ENCODE assay signal across 30 cellular contexts in the genomic region with DNA sequence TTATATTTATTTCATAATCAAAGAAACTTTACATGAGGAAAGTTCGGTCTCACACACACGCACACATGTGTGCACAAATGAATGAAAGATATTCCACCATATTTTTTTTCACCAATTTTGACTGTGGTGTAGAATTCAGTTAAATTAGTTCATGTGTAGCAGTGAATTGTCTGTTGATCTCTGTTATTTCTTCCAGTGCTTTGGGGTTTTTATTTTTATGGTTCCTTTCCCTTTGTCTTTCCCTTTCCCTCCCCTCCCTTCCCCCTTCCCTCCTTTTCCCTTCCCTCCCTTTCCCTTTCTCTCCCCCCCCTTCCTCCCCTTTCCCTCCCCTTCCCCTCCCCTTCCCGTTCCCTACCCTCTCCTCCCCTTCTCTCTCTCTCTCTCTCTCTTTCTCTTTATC. TPM values are rescaled to one million over a fixed set of nuclear protein-coding genes. Genes with fewer than 3 reads are reported as not detected.
DNase-seq lines count a peak whose midpoint lies in the region; ATAC-seq, FAIRE-seq and TF ChIP-seq lines count a peak whose summit lies in the region.
"Had no signal": no experiment of that assay in that cellular context is flagged by ENCODE, and none has a peak within 500 bp of the region (broad histone marks: within the 10 kb centered on the region; RNA-seq: fewer than 3 reads in every experiment).

No MANE protein-coding gene starts in this region.

- no peaks in the 10 kb centered on the region for H3K79me2 ChIP-seq in HepG2 (ENCODE audit: insufficient read depth, low read length)
- H3K79me2 ChIP-seq in K562 (ENCODE audit: control insufficient read depth, insufficient read depth, low read length): no peaks in the 10 kb centered on the region

- no peaks in the 10 kb centered on the region for H3K9me3 ChIP-seq in left ventricle myocardium inferior (replicated peaks)
- no peaks in the 10 kb centered on the region for H3K9me3 ChIP-seq in HepG2 (ENCODE audit: low read length)
- H3K9me3 ChIP-seq in right lobe of liver: no peaks in the 10 kb centered on the region
- H3K9me3 ChIP-seq in K562 (replicated peaks; ENCODE audit: control insufficient read depth, insufficient read depth, low read depth, low read length): no peaks in the 10 kb centered on the region
- H3K9me3 ChIP-seq: A549, BE2C, BLaER1 had no signal

- TF ChIP-seq EP300 in HepG2 (IDR thresholded peaks at IDR 0.05; ENCODE audit: low read depth in 2 of 2, low read length in 2 of 2) (no peak), HepG2 (CRISPR knock-in tag; IDR thresholded peaks at IDR 0.05; ENCODE audit: borderline replicate concordance) (no peak), K562 (IDR thresholded peaks at IDR 0.05; ENCODE audit: low read length) (no peak)

- in situ Hi-C loops in HepG2 (cut with HindIII; ENCODE audit: extremely low pct_ligation_motif_present, low pct_unique_long_range_greater_than_20kb) (no loop called here), K562 (cut with MboI) (no loop called here)

- FAIRE-seq in HepG2 (lab: Jason Lieb, UNC) (no peak), K562 (lab: Jason Lieb, UNC) (no peak)
- FAIRE-seq: A549, GM12878, GM12892, GM18507 had no signal

- H3K36me3 ChIP-seq in left ventricle myocardium inferior (no peaks in the 10 kb centered on the region), HepG2 (replicated peaks in 1 of 2; ENCODE audit: control insufficient read depth in 1 of 2, insufficient read depth in 2 of 2, low read length in 2 of 2) (no peaks in the 10 kb centered on the region), right lobe of liver (no peaks in the 10 kb centered on the region), K562 (ENCODE audit: control insufficient read depth, insufficient read depth, low read length) (no peaks in the 10 kb centered on the region)
- H3K36me3 ChIP-seq: BE2C, BLaER1 had no signal

- H3K9ac ChIP-seq in HepG2 (ENCODE audit: insufficient read depth, low read depth, low read length) (no peak overlapping the region), K562 (ENCODE audit: insufficient read depth in 1 of 2, low read depth in 2 of 2, low read length in 2 of 2) (no peak overlapping the region)
- H3K9ac ChIP-seq: BLaER1 had no signal

- intact Hi-C loops in left ventricle myocardium inferior (cut with micrococcal nuclease): no loop called here
- intact Hi-C loops in cardiac septum (cut with DNase I): no loop called here
- intact Hi-C loops in HepG2 (cut with micrococcal nuclease; ENCODE audit: unreplicated experiment): no loop called here
- intact Hi-C loops in right lobe of liver (cut with DNase I): no loop called here
- intact Hi-C loops in K562 (cut with micrococcal nuclease): no loop called here

- TF ChIP-seq RAD21 in HepG2 (CRISPR knock-in tag; IDR thresholded peaks at IDR 0.05) (no peak), K562 (CRISPR knock-in tag; conservative IDR thresholded peaks at IDR 0.05 in 1 of 2, IDR thresholded peaks at IDR 0.05 in 1 of 2) (no peak)

- no peak for TF ChIP-seq POLR2A in HepG2 (IDR thresholded peaks at IDR 0.05; ENCODE audit: insufficient read depth in 1 of 2, low read depth in 2 of 2, low read length in 2 of 2)
- TF ChIP-seq POLR2A in right lobe of liver (IDR thresholded peaks at IDR 0.05): no peak
- no peak for TF ChIP-seq POLR2A in K562 (conservative IDR thresholded peaks at IDR 0.05)

- 32% methylated on average over 3 of the region's 3 CpGs for WGBS in HepG2 (ENCODE audit: low lambda C conversion rate)
- WGBS in right lobe of liver (ENCODE audit: insufficient coverage, low coverage, low lambda C conversion rate, missing lambda C conversion rate): 48% methylated on average over 3 of the region's 3 CpGs
- WGBS in K562 (ENCODE audit: insufficient coverage, low coverage, missing lambda C conversion rate): 0% methylated on average over 2 of the region's 3 CpGs

- DNase-seq in left ventricle myocardium inferior (no peak), cardiac septum (ENCODE audit: low spot score) (no peak), HepG2 (ENCODE audit: low spot score) (no peak), right lobe of liver (no peak), K562 (ENCODE audit: extremely low read depth in 1 of 4, low spot score in 3 of 4) (no peak), Ammon's horn (ENCODE audit: low spot score) (no peak)
- DNase-seq: AML-193; BE2C; C1 segment of cervical spinal cord; CD4-positive, alpha-beta memory T cell; CD4-positive, CD25-positive, alpha-beta regulatory T cell; CD8-positive, alpha-beta memory T cell; COR-L47; DMS 273 treated with DMSO at 0.1 percent for 48 hours; DMS153; DMS53; DMS79; DND-41; EL; GDM1 had no signal

- no peaks in the 10 kb centered on the region for H4K20me1 ChIP-seq in HepG2 (ENCODE audit: insufficient read depth, low read length)
- H4K20me1 ChIP-seq in K562 (replicated peaks; ENCODE audit: control insufficient read depth, insufficient read depth, low read length): no peaks in the 10 kb centered on the region
- H4K20me1 ChIP-seq: BLaER1 had no signal

- H3K4me3 ChIP-seq in left ventricle myocardium inferior: peak overlapping the region; percentile 77
- H3K4me3 ChIP-seq in HepG2 (replicated peaks in 1 of 3; ENCODE audit: insufficient read depth in 1 of 3, low read depth in 2 of 3, low read length in 3 of 3): no peak overlapping the region
- no peak overlapping the region for H3K4me3 ChIP-seq in right lobe of liver
- no peak overlapping the region for H3K4me3 ChIP-seq in K562
- H3K4me3 ChIP-seq: A549, BLaER1, GM12878 had no signal

- no peaks in the 10 kb centered on the region for H3K9me1 ChIP-seq in K562 (ENCODE audit: control insufficient read depth, insufficient read depth, low read length)

- H3K27ac ChIP-seq in left ventricle myocardium inferior (replicated peaks) (peak overlapping the region; percentile 99), HepG2 (ENCODE audit: extremely low read length, insufficient read depth, low read length) (no peak overlapping the region), right lobe of liver (no peak overlapping the region), K562 (ENCODE audit: extremely low read depth, low read depth, low read length) (no peak overlapping the region)
- H3K27ac ChIP-seq: 22Rv1, A549, BLaER1 had no signal

- TF ChIP-seq CTCF in left ventricle myocardium inferior (IDR thresholded peaks at IDR 0.05; ENCODE audit: borderline replicate concordance): no peak
- no peak for TF ChIP-seq CTCF in HepG2 (CRISPR knock-in tag; IDR thresholded peaks at IDR 0.05)
- TF ChIP-seq CTCF in right lobe of liver (IDR thresholded peaks at IDR 0.05): no peak
- TF ChIP-seq CTCF in K562 (IDR thresholded peaks at IDR 0.05 in 2 of 3, conservative IDR thresholded peaks at IDR 0.05 in 1 of 3; ENCODE audit: insufficient read depth in 2 of 3, low read depth in 1 of 3, low read length in 3 of 3): no peak

- ATAC-seq in HepG2 (no peak), right lobe of liver (no peak), K562 (no peak)
- ATAC-seq: A549, GM12878 had no signal

- CTCF ChIA-PET in HepG2 (lab: Yijun Ruan, JAX; ENCODE audit: low intra/inter-chr PET ratio, low total read pairs): no interaction called here
- CTCF ChIA-PET in K562 (lab: Yijun Ruan, JAX; ENCODE audit: low intra/inter-chr PET ratio): no interaction called here

- POLR2A ChIA-PET in HepG2 (lab: Yijun Ruan, JAX): no interaction called here
- POLR2A ChIA-PET in K562 (lab: Yijun Ruan, JAX): no interaction called here

- H2AFZ ChIP-seq in HepG2 (ENCODE audit: low read length) (no peak overlapping the region), K562 (ENCODE audit: low read depth, low read length) (no peak overlapping the region)

- H3K27me3 ChIP-seq in left ventricle myocardium inferior (ENCODE audit: low read depth) (peaks cover 9% of the 10 kb centered on the region), HepG2 (ENCODE audit: control insufficient read depth in 1 of 2, insufficient read depth in 2 of 2, low read length in 2 of 2) (peaks cover 3 to 59% of the 10 kb centered on the region in 2 experiments; a peak in 4 of 5 replicates), right lobe of liver (no peaks in the 10 kb centered on the region), K562 (ENCODE audit: control insufficient read depth in 2 of 2, insufficient read depth in 2 of 2, low read length in 2 of 2) (peaks cover 2 to 18% of the 10 kb centered on the region in 2 experiments; a peak in 4 of 5 replicates)
- H3K27me3 ChIP-seq: BLaER1 had no signal

- no TSS peak for BruUV-seq in HepG2 (replicated peaks; lab: Mats Ljungman, UMichigan)
- BruUV-seq in K562 (replicated peaks; lab: Mats Ljungman, UMichigan): no TSS peak

- H3K4me2 ChIP-seq in HepG2 (ENCODE audit: low read depth, low read length) (no peak overlapping the region), K562 (ENCODE audit: insufficient read depth, low read length) (no peak overlapping the region)
- H3K4me2 ChIP-seq: A549, BLaER1 had no signal

- H3K4me1 ChIP-seq in left ventricle myocardium inferior (peaks cover 48% of the 10 kb centered on the region), HepG2 (ENCODE audit: insufficient read depth, low read length) (no peaks in the 10 kb centered on the region), right lobe of liver (no peaks in the 10 kb centered on the region), K562 (replicated peaks in 1 of 2; ENCODE audit: control insufficient read depth in 2 of 2, insufficient read depth in 2 of 2, low read length in 2 of 2) (no peaks in the 10 kb centered on the region)
- H3K4me1 ChIP-seq: A549, BE2C, BLaER1 had no signal

RNA-seq across cellular contexts. Expression of a gene that starts 8.9 kb away (rescaled TPM):
- total RNA-seq in left ventricle myocardium inferior (783 TPM), cardiac septum (572 TPM), HepG2 (2016; rRNA removed; fragmentation: Illumina TruSeq; extraction: Trizol) (not detected in 2 replicates), right lobe of liver (under 1 TPM; 0.02 to 0.43 (median 0.16) TPM), K562 (2014; rRNA removed) (0.14 and 0.24 TPM in 2 replicates), K562 (2014; rRNA removed; fragmentation: Illumina TruSeq; extraction: Trizol) (0.26 and 0.33 TPM in 2 replicates), K562 (2015; rRNA removed; fragmentation: Illumina TruSeq; extraction: Trizol) (0.23 and 0.33 TPM in 2 replicates), K562 (2021) (0.13 and 0.18 TPM in 2 replicates)
- total RNA-seq in HepG2 (2016; cell fraction: cytosol; rRNA removed; fragmentation: Illumina TruSeq; extraction: Trizol; ENCODE audit: low read depth): not detected in 2 replicates
- not detected in 2 replicates for total RNA-seq in HepG2 (2016; cell fraction: insoluble cytoplasmic fraction; rRNA removed; fragmentation: Illumina TruSeq; extraction: Trizol)
- not detected in 2 replicates for total RNA-seq in HepG2 (2016; cell fraction: membrane; rRNA removed; fragmentation: Illumina TruSeq; extraction: Trizol)
- not detected in 2 replicates for total RNA-seq in HepG2 (2016; cell fraction: nucleus; rRNA removed; fragmentation: Illumina TruSeq; extraction: Trizol)
- polyA plus RNA-seq in HepG2 (2011; rRNA removed) (not detected in 2 replicates), K562 (2011; rRNA removed) (under 0.01 and 0.07 TPM in 2 replicates), K562 (2014; fragmentation: Illumina TruSeq; extraction: Trizol) (0.13 and 0.17 TPM in 2 replicates), K562 (2014; fragmentation: Nextera tagmentation; extraction: Ambion mirVana) (under 1 TPM; 0.03 to 0.10 TPM), K562 (2014; rRNA removed) (0.42 and 0.47 TPM in 2 replicates)
- not detected in 2 replicates for polyA plus RNA-seq in HepG2 (2011; cell fraction: cytosol; rRNA removed)
- not detected in 2 replicates for polyA plus RNA-seq in HepG2 (2011; cell fraction: nucleus; rRNA removed)
- polyA plus RNA-seq in HepG2 (2012): not detected in 2 replicates
- not detected in 2 replicates for polyA plus RNA-seq in HepG2 (2016; cell fraction: cytosol; fragmentation: Illumina TruSeq; extraction: Trizol; ENCODE audit: low read depth)
- not detected in 2 replicates for polyA plus RNA-seq in HepG2 (2016; cell fraction: insoluble cytoplasmic fraction; fragmentation: Illumina TruSeq; extraction: Trizol; ENCODE audit: low read depth)
- not detected in 2 replicates for polyA plus RNA-seq in HepG2 (2016; cell fraction: membrane; fragmentation: Illumina TruSeq; extraction: Trizol; ENCODE audit: low read depth)
- polyA plus RNA-seq in HepG2 (2016; cell fraction: nucleus; fragmentation: Illumina TruSeq; extraction: Trizol; ENCODE audit: insufficient read depth, low read depth): not detected in 2 replicates
- polyA minus RNA-seq in HepG2 (2011; rRNA and poly(A)+ RNA removed; ENCODE audit: low replicate concordance): 15.8 TPM in 1 of 2 replicates, not detected in the other
- not detected in 2 replicates for polyA minus RNA-seq in HepG2 (2011; cell fraction: cytosol; rRNA and poly(A)+ RNA removed)
- polyA minus RNA-seq in HepG2 (2011; cell fraction: nucleus; rRNA and poly(A)+ RNA removed): not detected in 2 replicates
- 0.14 and 0.69 TPM in 2 replicates for total RNA-seq in K562 (2011; cell fraction: chromatin; rRNA removed; ENCODE audit: low replicate concordance)
- total RNA-seq in K562 (2011; cell fraction: nucleolus; rRNA removed): 0.17 and 0.26 TPM in 2 replicates
- 0.31 and 0.37 TPM in 2 replicates for total RNA-seq in K562 (2011; cell fraction: nucleoplasm; rRNA removed)
- under 0.01 TPM in 2 replicates for polyA plus RNA-seq in K562 (2011; cell fraction: cytosol; rRNA removed)
- polyA plus RNA-seq in K562 (2011; cell fraction: nucleus; rRNA removed): 0.06 TPM in 1 of 2 replicates, not detected in the other
- 0.12 and 0.35 TPM in 2 replicates for polyA plus RNA-seq in K562 (2012)
- polyA minus RNA-seq in K562 (2011; rRNA and poly(A)+ RNA removed): 0.03 and 0.21 TPM in 2 replicates
- not detected in 2 replicates for polyA minus RNA-seq in K562 (2011; cell fraction: cytosol; rRNA and poly(A)+ RNA removed)
- polyA minus RNA-seq in K562 (2011; cell fraction: nucleus; rRNA and poly(A)+ RNA removed): under 0.01 and 0.13 TPM in 2 replicates
- total RNA-seq: CD4-positive, alpha-beta memory T cell; G401; GM12878 had no signal
- polyA plus RNA-seq: CD14-positive monocyte; CD4-positive, alpha-beta memory T cell had no signal

RNA-seq across cellular contexts. Expression of a gene that starts 46.7 kb away (rescaled TPM):
- total RNA-seq in left ventricle myocardium inferior (not detected), cardiac septum (not detected), HepG2 (2016; rRNA removed; fragmentation: Illumina TruSeq; extraction: Trizol) (not detected in 2 replicates), right lobe of liver (not detected), K562 (2014; rRNA removed) (not detected in 2 replicates), K562 (2014; rRNA removed; fragmentation: Illumina TruSeq; extraction: Trizol) (not detected in 2 replicates), K562 (2015; rRNA removed; fragmentation: Illumina TruSeq; extraction: Trizol) (not detected in 2 replicates), K562 (2021) (not detected in 2 replicates)
- not detected in 2 replicates for total RNA-seq in HepG2 (2016; cell fraction: cytosol; rRNA removed; fragmentation: Illumina TruSeq; extraction: Trizol; ENCODE audit: low read depth)
- total RNA-seq in HepG2 (2016; cell fraction: insoluble cytoplasmic fraction; rRNA removed; fragmentation: Illumina TruSeq; extraction: Trizol): not detected in 2 replicates
- total RNA-seq in HepG2 (2016; cell fraction: membrane; rRNA removed; fragmentation: Illumina TruSeq; extraction: Trizol): not detected in 2 replicates
- not detected in 2 replicates for total RNA-seq in HepG2 (2016; cell fraction: nucleus; rRNA removed; fragmentation: Illumina TruSeq; extraction: Trizol)
- polyA plus RNA-seq in HepG2 (2011; rRNA removed) (not detected in 2 replicates), K562 (2011; rRNA removed) (not detected in 2 replicates), K562 (2014; fragmentation: Illumina TruSeq; extraction: Trizol) (not detected in 2 replicates), K562 (2014; fragmentation: Nextera tagmentation; extraction: Ambion mirVana) (not detected), K562 (2014; rRNA removed) (not detected in 2 replicates)
- not detected in 2 replicates for polyA plus RNA-seq in HepG2 (2011; cell fraction: cytosol; rRNA removed)
- not detected in 2 replicates for polyA plus RNA-seq in HepG2 (2011; cell fraction: nucleus; rRNA removed)
- polyA plus RNA-seq in HepG2 (2012): not detected in 2 replicates
- not detected in 2 replicates for polyA plus RNA-seq in HepG2 (2016; cell fraction: cytosol; fragmentation: Illumina TruSeq; extraction: Trizol; ENCODE audit: low read depth)
- polyA plus RNA-seq in HepG2 (2016; cell fraction: insoluble cytoplasmic fraction; fragmentation: Illumina TruSeq; extraction: Trizol; ENCODE audit: low read depth): not detected in 2 replicates
- polyA plus RNA-seq in HepG2 (2016; cell fraction: membrane; fragmentation: Illumina TruSeq; extraction: Trizol; ENCODE audit: low read depth): not detected in 2 replicates
- polyA plus RNA-seq in HepG2 (2016; cell fraction: nucleus; fragmentation: Illumina TruSeq; extraction: Trizol; ENCODE audit: insufficient read depth, low read depth): not detected in 2 replicates
- polyA minus RNA-seq in HepG2 (2011; rRNA and poly(A)+ RNA removed; ENCODE audit: low replicate concordance): not detected in 2 replicates
- not detected in 2 replicates for polyA minus RNA-seq in HepG2 (2011; cell fraction: cytosol; rRNA and poly(A)+ RNA removed)
- not detected in 2 replicates for polyA minus RNA-seq in HepG2 (2011; cell fraction: nucleus; rRNA and poly(A)+ RNA removed)
- total RNA-seq in K562 (2011; cell fraction: chromatin; rRNA removed; ENCODE audit: low replicate concordance): not detected in 2 replicates
- total RNA-seq in K562 (2011; cell fraction: nucleolus; rRNA removed): not detected in 2 replicates
- not detected in 2 replicates for total RNA-seq in K562 (2011; cell fraction: nucleoplasm; rRNA removed)
- polyA plus RNA-seq in K562 (2011; cell fraction: cytosol; rRNA removed): not detected in 2 replicates
- not detected in 2 replicates for polyA plus RNA-seq in K562 (2011; cell fraction: nucleus; rRNA removed)
- not detected in 2 replicates for polyA plus RNA-seq in K562 (2012)
- not detected in 2 replicates for polyA minus RNA-seq in K562 (2011; rRNA and poly(A)+ RNA removed)
- not detected in 2 replicates for polyA minus RNA-seq in K562 (2011; cell fraction: cytosol; rRNA and poly(A)+ RNA removed)
- polyA minus RNA-seq in K562 (2011; cell fraction: nucleus; rRNA and poly(A)+ RNA removed): not detected in 2 replicates
- total RNA-seq: A172; CD4-positive, alpha-beta memory T cell; CD4-positive, CD25-positive, alpha-beta regulatory T cell; CD8-positive, alpha-beta memory T cell; Daoy; G401; GM12878 had no signal
- polyA plus RNA-seq: A549; CD14-positive monocyte; CD4-positive, alpha-beta memory T cell; CD4-positive, CD25-positive, alpha-beta regulatory T cell; CD8-positive, alpha-beta memory T cell; GM12878 had no signal

Comparison
In these comparisons a context has a peak if more than half of its experiments do, and no peak if none do; other contexts are left out.
1. RNA of a gene that starts 8.9 kb away (total RNA-seq): 783 TPM in left ventricle myocardium inferior (single experiment) and 572 TPM in cardiac septum (single experiment); 0.13 to 0.69 TPM in K562, 0.02 to 0.43 TPM in right lobe of liver and not detected in HepG2; every median in the first group is over 100 times any median in the second.